22 cellular contexts compared by ENCODE assay signal in the genomic region with DNA sequence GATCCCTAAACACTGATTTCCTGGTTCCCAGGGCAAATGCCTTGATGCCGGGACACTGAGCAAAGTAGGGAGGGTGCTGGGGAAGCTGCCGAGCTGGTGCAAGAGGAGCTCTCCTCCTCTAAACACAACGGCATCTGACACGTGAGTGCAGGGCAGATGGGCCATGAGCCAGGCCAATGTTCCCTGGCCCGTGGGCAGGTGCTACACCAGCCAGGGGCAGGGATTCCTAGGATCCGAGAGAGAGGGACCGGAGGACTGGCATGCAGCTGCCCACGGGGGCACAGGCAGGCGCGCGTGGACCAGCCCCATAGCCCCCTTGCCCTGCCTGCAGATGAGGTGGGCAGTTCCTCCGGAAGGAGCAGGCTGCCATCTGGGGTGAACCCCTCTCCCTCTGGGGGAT.
"Had no signal": no experiment of that assay in that cellular context is flagged by ENCODE, and none has a peak within 500 bp of the region (broad histone marks: within the 10 kb centered on the region; RNA-seq: fewer than 3 reads in every experiment).

No MANE protein-coding gene starts in this region.

- H3K4me3 ChIP-seq: adrenal gland, SK-N-MC had no signal

- ATAC-seq: activated T-cell treated with anti-CD3 and anti-CD28 coated beads, Interleukin-2, amount 50 U/mL, for 72 hours had no signal

- H3K27ac ChIP-seq: adrenal gland, SK-N-MC, VCaP had no signal

- H3K9me3 ChIP-seq: adrenal gland had no signal

- H3K27me3 ChIP-seq: adrenal gland had no signal

- DNase-seq: activated CD4-positive, alpha-beta memory T cell treated with anti-CD3 and anti-CD28 coated beads, Interleukin-2, amount 10 ng/mL, durations not matched to agents 7 days and 5 days; activated CD4-positive, alpha-beta T cell treated with anti-CD3 and anti-CD28 coated beads, Interleukin-2, amount 50 U/mL, for 1 hour; activated CD4-positive, CD25-positive, alpha-beta regulatory T cell; activated CD8-positive, alpha-beta memory T cell treated with anti-CD3 and anti-CD28 coated beads, Interleukin-2, amount 50 U/mL, for 4 hours; activated gamma-delta T cell treated with Interleukin-2 at 50 U/mL for 16 hours; activated naive CD4-positive, alpha-beta T cell treated with anti-CD3 and anti-CD28 coated beads, Interleukin-2, amount 10 ng/mL, durations not matched to agents 7 days and 5 days; activated naive CD8-positive, alpha-beta T cell treated with anti-CD3 and anti-CD28 coated beads, Interleukin-2, amount 10 ng/mL, durations not matched to agents 7 days and 5 days; activated T-cell treated with anti-CD3 and anti-CD28 coated beads, Interleukin-2, amount 50 U/mL, for 72 hours; adrenal gland; anterior cingulate cortex; caudate nucleus; KG1; NCI-H1048; NCI-H146; NCI-H1930; NCI-H2171; NCI-H345; NCI-H510A; NCI-H526 treated with DMSO at 0.1 percent for 48 hours; T-helper 1 cell had no signal
